ENCODE assay signal across 24 cellular contexts in the genomic region with DNA sequence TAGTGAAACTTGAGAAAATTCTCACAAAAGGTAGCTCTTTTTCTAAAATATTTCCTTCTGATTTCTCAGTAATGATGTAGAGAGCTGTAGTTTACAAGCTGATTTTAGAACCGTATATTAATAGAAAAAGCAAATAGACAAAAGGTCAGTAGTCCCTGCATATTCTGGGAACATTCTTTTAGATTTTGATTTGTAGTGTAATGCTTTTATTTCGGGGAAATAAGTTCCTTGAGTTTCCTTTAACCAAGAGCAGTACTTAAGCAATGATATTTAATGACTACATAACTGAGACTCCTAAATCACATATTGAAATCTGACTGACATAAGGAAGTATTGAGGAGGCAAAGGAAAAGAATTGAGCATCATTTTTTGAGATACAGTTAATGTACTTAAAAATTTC. TPM values are rescaled to one million over a fixed set of nuclear protein-coding genes. Genes with fewer than 3 reads are reported as not detected.
DNase-seq lines count a peak whose midpoint lies in the region; ATAC-seq, FAIRE-seq and TF ChIP-seq lines count a peak whose summit lies in the region.
"Had no signal": no experiment of that assay in that cellular context is flagged by ENCODE, and none has a peak within 500 bp of the region (broad histone marks: within the 10 kb centered on the region; RNA-seq: fewer than 3 reads in every experiment).

No MANE protein-coding gene starts in this region.

- POLR2A ChIA-PET in WTC11 (lab: Charles Lee), result no interaction called here

- 4 to 5% methylated on average over 2 of the region's 2 CpGs for WGBS in aorta, 2 donors

- H3K27ac Mint-ChIP-seq in WTC11, result no peak overlapping the region
- H3K27ac Mint-ChIP-seq: B cell, CD14-positive monocyte had no signal

- intact Hi-C loops in left ventricle myocardium inferior (cut with micrococcal nuclease) (no loop called here), Right ventricle myocardium inferior (cut with DNase I) (no loop called here), aorta (cut with DNase I) (loop anchor here in 1 of 2 donors (2.0 kb wide), 1 partner anchor 16 kb away; no protein-coding TSS in a partner anchor)

- TF ChIP-seq CTCF in left ventricle myocardium inferior (IDR thresholded peaks at IDR 0.05; ENCODE audit: borderline replicate concordance) (no peak), coronary artery (IDR thresholded peaks at IDR 0.05) (no peak), parathyroid adenoma (IDR thresholded peaks at IDR 0.05) (no peak), WTC11 (IDR thresholded peaks at IDR 0.05) (no peak)

- peaks cover 6% of the 10 kb centered on the region; the same call in 1 of the 2 replicates for H3K36me3 Mint-ChIP-seq in WTC11

- peaks cover 3% of the 10 kb centered on the region for H3K9me3 Mint-ChIP-seq in WTC11
- H3K9me3 Mint-ChIP-seq: CD14-positive monocyte had no signal

- H3K27me3 ChIP-seq in left ventricle myocardium inferior (ENCODE audit: low read depth) (no peaks in the 10 kb centered on the region), parathyroid adenoma (ENCODE audit: control insufficient read depth, insufficient read depth, low read length) (no peaks in the 10 kb centered on the region), aorta (ENCODE audit: control insufficient read depth in 1 of 2, insufficient read depth in 2 of 2, low read length in 1 of 2) (no peaks in the 10 kb centered on the region)

- H3K27ac ChIP-seq in left ventricle myocardium inferior (replicated peaks) (peak overlapping the region; percentile 43), coronary artery (peak overlapping the region; percentile 78 to 88), parathyroid adenoma (peak overlapping the region; percentile 4), aorta (ENCODE audit: low read depth in 1 of 2, low read length in 2 of 2) (peak overlapping the region in 1 of 2 donors; percentile 95)
- H3K27ac ChIP-seq: 22Rv1, RWPE1 had no signal

- CTCF ChIA-PET in WTC11 (lab: Charles Lee), result no interaction called here

- no peak overlapping the region for H2AFZ ChIP-seq in parathyroid adenoma

- H3K4me2 ChIP-seq in parathyroid adenoma (ENCODE audit: low read length), result no peak overlapping the region

- no peak for FAIRE-seq in H54 (lab: Jason Lieb, UNC)

- H3K9me3 ChIP-seq in left ventricle myocardium inferior (replicated peaks), result no peaks in the 10 kb centered on the region
- H3K9me3 ChIP-seq in parathyroid adenoma (ENCODE audit: control insufficient read depth, low read length), result no peaks in the 10 kb centered on the region
- H3K9me3 ChIP-seq in aorta (ENCODE audit: control insufficient read depth, low read length), result no peaks in the 10 kb centered on the region

- H3K4me1 Mint-ChIP-seq in WTC11, result peaks cover 8% of the 10 kb centered on the region
- H3K4me1 Mint-ChIP-seq: B cell had no signal

- DNase-seq in left ventricle myocardium inferior (no peak), Right ventricle myocardium inferior (ENCODE audit: missing footprints) (no peak), coronary artery (ENCODE audit: low spot score) (no peak), aorta (no peak), T-helper 2 cell (no peak), H54 (ENCODE audit: insufficient read length, low spot score) (no peak), WTC11 (ENCODE audit: low spot score) (no peak)
- DNase-seq: DMS53; EL; H7; MV-4-11; NCI-H1105 treated with DMSO at 0.1 percent for 48 hours; NCI-H2029 treated with DMSO at 0.1 percent for 48 hours; NCI-H2171; NCI-H345; NCI-H524; NCI-H774; NK-92 treated with Interleukin-12 subunit alpha and Interleukin-12 subunit beta, amount 100 ng/mL, for 24 hours had no signal

- H3K9ac ChIP-seq in parathyroid adenoma, result no peak overlapping the region

- H3K27me3 Mint-ChIP-seq in WTC11 (ENCODE audit: low read depth), result no peaks in the 10 kb centered on the region
- H3K27me3 Mint-ChIP-seq: B cell, IgD-negative memory B cell had no signal

- H3K4me1 ChIP-seq in left ventricle myocardium inferior (peaks cover 25% of the 10 kb centered on the region), parathyroid adenoma (no peaks in the 10 kb centered on the region), aorta (ENCODE audit: control insufficient read depth in 1 of 2, insufficient read depth in 2 of 2, low read length in 2 of 2) (peaks cover 1 to 5% of the 10 kb centered on the region in 2 donors)

- no peak overlapping the region for H3K4me3 Mint-ChIP-seq in WTC11
- H3K4me3 Mint-ChIP-seq: B cell, CD14-positive monocyte, IgD-negative memory B cell had no signal

- TF ChIP-seq POLR2A in H54 (IDR thresholded peaks at IDR 0.05; ENCODE audit: low read depth, low read length), result no peak

- ATAC-seq in Right ventricle myocardium inferior, result no peak
- ATAC-seq in aorta (ENCODE audit: low FRiP score), result peak; percentile 60
- no peak for ATAC-seq in WTC11

- H3K4me3 ChIP-seq in left ventricle myocardium inferior, result no peak overlapping the region
- H3K4me3 ChIP-seq in coronary artery, result peak overlapping the region; percentile 38
- no peak overlapping the region for H3K4me3 ChIP-seq in parathyroid adenoma (ENCODE audit: low read depth, low read length)
- H3K4me3 ChIP-seq in aorta (ENCODE audit: low read length in 2 of 2), result no peak overlapping the region

- peaks cover 2% of the 10 kb centered on the region for H3K79me2 ChIP-seq in parathyroid adenoma

- H3K36me3 ChIP-seq in left ventricle myocardium inferior (peaks cover 8% of the 10 kb centered on the region), parathyroid adenoma (ENCODE audit: control insufficient read depth, insufficient read depth, low read length) (no peaks in the 10 kb centered on the region), aorta (ENCODE audit: control insufficient read depth in 1 of 2, insufficient read depth in 2 of 2, low read length in 1 of 2) (no peaks in the 10 kb centered on the region)

TF ChIP-seq in WTC11, 78 proteins besides CTCF, POLR2A, EP300 and RAD21 (continues in another document):
- TF ChIP-seq, protein P1, sequence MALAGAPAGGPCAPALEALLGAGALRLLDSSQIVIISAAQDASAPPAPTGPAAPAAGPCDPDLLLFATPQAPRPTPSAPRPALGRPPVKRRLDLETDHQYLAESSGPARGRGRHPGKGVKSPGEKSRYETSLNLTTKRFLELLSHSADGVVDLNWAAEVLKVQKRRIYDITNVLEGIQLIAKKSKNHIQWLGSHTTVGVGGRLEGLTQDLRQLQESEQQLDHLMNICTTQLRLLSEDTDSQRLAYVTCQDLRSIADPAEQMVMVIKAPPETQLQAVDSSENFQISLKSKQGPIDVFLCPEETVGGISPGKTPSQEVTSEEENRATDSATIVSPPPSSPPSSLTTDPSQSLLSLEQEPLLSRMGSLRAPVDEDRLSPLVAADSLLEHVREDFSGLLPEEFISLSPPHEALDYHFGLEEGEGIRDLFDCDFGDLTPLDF (CRISPR knock-in tag; IDR thresholded peaks at IDR 0.05), result no peak
- TF ChIP-seq CREB1 (CRISPR knock-in tag; IDR thresholded peaks at IDR 0.05), result no peak
- TF ChIP-seq, protein P2, sequence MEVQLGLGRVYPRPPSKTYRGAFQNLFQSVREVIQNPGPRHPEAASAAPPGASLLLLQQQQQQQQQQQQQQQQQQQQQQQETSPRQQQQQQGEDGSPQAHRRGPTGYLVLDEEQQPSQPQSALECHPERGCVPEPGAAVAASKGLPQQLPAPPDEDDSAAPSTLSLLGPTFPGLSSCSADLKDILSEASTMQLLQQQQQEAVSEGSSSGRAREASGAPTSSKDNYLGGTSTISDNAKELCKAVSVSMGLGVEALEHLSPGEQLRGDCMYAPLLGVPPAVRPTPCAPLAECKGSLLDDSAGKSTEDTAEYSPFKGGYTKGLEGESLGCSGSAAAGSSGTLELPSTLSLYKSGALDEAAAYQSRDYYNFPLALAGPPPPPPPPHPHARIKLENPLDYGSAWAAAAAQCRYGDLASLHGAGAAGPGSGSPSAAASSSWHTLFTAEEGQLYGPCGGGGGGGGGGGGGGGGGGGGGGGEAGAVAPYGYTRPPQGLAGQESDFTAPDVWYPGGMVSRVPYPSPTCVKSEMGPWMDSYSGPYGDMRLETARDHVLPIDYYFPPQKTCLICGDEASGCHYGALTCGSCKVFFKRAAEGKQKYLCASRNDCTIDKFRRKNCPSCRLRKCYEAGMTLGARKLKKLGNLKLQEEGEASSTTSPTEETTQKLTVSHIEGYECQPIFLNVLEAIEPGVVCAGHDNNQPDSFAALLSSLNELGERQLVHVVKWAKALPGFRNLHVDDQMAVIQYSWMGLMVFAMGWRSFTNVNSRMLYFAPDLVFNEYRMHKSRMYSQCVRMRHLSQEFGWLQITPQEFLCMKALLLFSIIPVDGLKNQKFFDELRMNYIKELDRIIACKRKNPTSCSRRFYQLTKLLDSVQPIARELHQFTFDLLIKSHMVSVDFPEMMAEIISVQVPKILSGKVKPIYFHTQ (CRISPR knock-in tag; IDR thresholded peaks at IDR 0.05), result no peak
- no peak for TF ChIP-seq ZNF416 (CRISPR knock-in tag; IDR thresholded peaks at IDR 0.05)
- TF ChIP-seq SMAD3 (CRISPR knock-in tag; IDR thresholded peaks at IDR 0.05; ENCODE audit: borderline replicate concordance), result no peak
- TF ChIP-seq, protein P3, sequence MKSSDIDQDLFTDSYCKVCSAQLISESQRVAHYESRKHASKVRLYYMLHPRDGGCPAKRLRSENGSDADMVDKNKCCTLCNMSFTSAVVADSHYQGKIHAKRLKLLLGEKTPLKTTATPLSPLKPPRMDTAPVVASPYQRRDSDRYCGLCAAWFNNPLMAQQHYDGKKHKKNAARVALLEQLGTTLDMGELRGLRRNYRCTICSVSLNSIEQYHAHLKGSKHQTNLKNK (CRISPR knock-in tag; IDR thresholded peaks at IDR 0.05), result no peak
- TF ChIP-seq CREM (CRISPR knock-in tag; IDR thresholded peaks at IDR 0.05), result no peak

RNA-seq across cellular contexts. Expression of a gene that starts 22.4 kb away (rescaled TPM):
- total RNA-seq in left ventricle myocardium inferior (18.0 TPM), Right ventricle myocardium inferior (14.1 TPM), aorta (100 to 1,000 TPM in 1 of 2 donors, 10 to 100 TPM in 1; 68.3 to 178 TPM), WTC11 (2021) (7.7 to 10.5 TPM (median 8.5 TPM) in 3 replicates)
- polyA plus RNA-seq in aorta, result 10 to 100 TPM; 15.0 to 15.5 TPM
